16 cellular contexts compared by ENCODE assay signal in the genomic region with DNA sequence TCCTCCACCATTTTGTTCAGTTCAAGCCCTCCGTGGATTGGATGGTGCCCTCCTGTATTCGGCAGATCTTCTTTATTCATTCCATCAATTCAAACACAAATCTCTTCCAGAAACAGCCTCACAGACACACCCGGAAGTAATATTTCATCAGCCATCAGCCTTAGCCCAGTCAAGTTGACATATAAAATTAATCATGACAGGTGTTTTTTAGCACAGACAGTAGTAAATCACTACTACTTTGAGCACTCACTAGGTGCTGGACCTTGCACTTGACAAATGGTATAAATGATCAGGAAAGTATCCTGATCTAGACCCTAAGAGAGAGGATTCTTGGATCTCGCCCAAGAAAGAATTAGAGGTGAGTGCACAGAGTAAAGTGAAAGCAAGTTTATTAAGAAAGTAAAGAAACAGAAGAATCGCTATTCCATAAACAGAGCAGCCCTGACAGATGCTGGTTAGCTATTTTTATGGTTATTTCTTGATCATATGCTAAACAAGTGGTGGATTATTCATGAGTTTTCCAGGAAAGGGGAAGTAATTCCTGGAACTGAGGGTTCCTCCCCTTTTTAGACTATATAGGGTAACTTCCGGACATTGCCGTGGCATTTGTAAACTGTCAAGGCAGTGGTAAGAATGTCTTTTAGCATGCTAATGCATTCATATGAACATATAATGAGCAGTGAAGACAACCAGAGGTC.
DNase-seq lines count a peak whose midpoint lies in the region; ATAC-seq and TF ChIP-seq lines count a peak whose summit lies in the region.
"Had no signal": no experiment of that assay in that cellular context is flagged by ENCODE, and none has a peak within 500 bp of the region (broad histone marks: within the 10 kb centered on the region; RNA-seq: fewer than 3 reads in every experiment).

No MANE protein-coding gene starts in this region.

- no peak overlapping the region for H3K23ac ChIP-seq in H9 (ENCODE audit: insufficient read length, low read depth, low read length)

- H3K79me2 ChIP-seq in H9 (ENCODE audit: insufficient read depth, low read length) = no peaks in the 10 kb centered on the region

- no peak overlapping the region for H3K14ac ChIP-seq in H9 (ENCODE audit: insufficient read depth, low read length)

- no peak overlapping the region for H3T11ph ChIP-seq in H9 (ENCODE audit: low read length)

- no peaks in the 10 kb centered on the region for H3K79me1 ChIP-seq in H9 (ENCODE audit: insufficient read depth, low read depth, low read length, poor library complexity, severe bottlenecking)

- no peaks in the 10 kb centered on the region for H3K23me2 ChIP-seq in H9 (ENCODE audit: insufficient read length, low read depth, low read length, poor library complexity, severe bottlenecking)

- H3K27me3 Mint-ChIP-seq in H9 (ENCODE audit: low read depth) = no peaks in the 10 kb centered on the region
- H3K27me3 Mint-ChIP-seq: stimulated activated memory B cell treated with anti-CD40 and anti-IgM and Interleukin-4, amounts not matched to agents 10 μg/mL and 1 μg/mL and 100 μg/mL, for 72 hours had no signal

- H3K27ac Mint-ChIP-seq in H9 = peak overlapping the region in 2 of 3 experiments; percentile 15 to 16; a peak in 2 of 7 replicates
- H3K27ac Mint-ChIP-seq: stimulated activated memory B cell treated with anti-CD40 and anti-IgM and Interleukin-4, amounts not matched to agents 10 μg/mL and 1 μg/mL and 100 μg/mL, for 72 hours had no signal

- H4K20me1 ChIP-seq in H9 (ENCODE audit: control insufficient read depth, insufficient read depth, insufficient read length) = no peaks in the 10 kb centered on the region
- H4K20me1 ChIP-seq: BLaER1 treated with 17β-estradiol and CSF1 and Interleukin-3, amounts not matched to agents 10 nM and 100 nM had no signal

- no peak overlapping the region for H3K18ac ChIP-seq in H9 (ENCODE audit: insufficient read length, low read depth, low read length)

- WGBS in H9 (ENCODE audit: extremely low coverage, insufficient read length, low lambda C conversion rate) = no CpG with 5 or more reads among the region's 7 CpGs

- H3K4me3 ChIP-seq in mucosa of descending colon = no peak overlapping the region
- no peak overlapping the region for H3K4me3 ChIP-seq in ascending aorta
- H3K4me3 ChIP-seq: BLaER1 treated with 17β-estradiol and CSF1 and Interleukin-3, amounts not matched to agents 10 nM and 100 nM; lung had no signal

- H2AFZ ChIP-seq in H9 (ENCODE audit: low read length) = no peak overlapping the region

- H2BK5ac ChIP-seq in H9 (ENCODE audit: insufficient read length, low read length) = no peak overlapping the region

- peaks cover 6% of the 10 kb centered on the region in 2 experiments; a peak in 3 of 4 replicates for H3K4me1 Mint-ChIP-seq in H9

- no peak overlapping the region for H3K4me3 Mint-ChIP-seq in H9
- H3K4me3 Mint-ChIP-seq: stimulated activated memory B cell treated with anti-CD40 and anti-IgM and Interleukin-4, amounts not matched to agents 10 μg/mL and 1 μg/mL and 100 μg/mL, for 72 hours had no signal

- H4K5ac ChIP-seq in H9 (ENCODE audit: insufficient read length, low read depth, low read length) = no peak overlapping the region

- no peak overlapping the region for H2BK12ac ChIP-seq in H9 (ENCODE audit: insufficient read length, low read depth, low read length)

- H3K27ac ChIP-seq in H9 (ENCODE audit: insufficient read length, low read depth, low read length) = no peak overlapping the region
- no peak overlapping the region for H3K27ac ChIP-seq in ascending aorta

- no peaks in the 10 kb centered on the region for H3K27me3 ChIP-seq in H9 (ENCODE audit: insufficient read depth, low read length)
- no peaks in the 10 kb centered on the region for H3K27me3 ChIP-seq in ascending aorta
- H3K27me3 ChIP-seq: BLaER1 treated with 17β-estradiol and CSF1 and Interleukin-3, amounts not matched to agents 10 nM and 100 nM had no signal

- H3K9ac ChIP-seq in H9 (ENCODE audit: extremely low read depth, insufficient read length, low read length) = no peak overlapping the region
- H3K9ac ChIP-seq: BLaER1 treated with 17β-estradiol and CSF1 and Interleukin-3, amounts not matched to agents 10 nM and 100 nM; SK-N-SH had no signal

- H2BK15ac ChIP-seq in H9 (ENCODE audit: low read depth, low read length) = no peak overlapping the region

- H3K4me1 ChIP-seq in H9 (ENCODE audit: insufficient read depth, low read length) (no peaks in the 10 kb centered on the region), mucosa of descending colon (ENCODE audit: low read depth) (peaks cover 7% of the 10 kb centered on the region), ascending aorta (no peaks in the 10 kb centered on the region)

- TF ChIP-seq CTCF in H9 (conservative IDR thresholded peaks at IDR 0.05) = no peak
- no peak for TF ChIP-seq CTCF in mucosa of descending colon (IDR thresholded peaks at IDR 0.05)
- TF ChIP-seq CTCF in ascending aorta (IDR thresholded peaks at IDR 0.05) = no peak

- no peak overlapping the region for H2BK120ac ChIP-seq in H9 (ENCODE audit: low read depth, low read length, poor library complexity, severe bottlenecking)

- no peak overlapping the region for H3K4me2 ChIP-seq in H9 (ENCODE audit: insufficient read depth, insufficient read length, low read length)
- H3K4me2 ChIP-seq: SK-N-SH had no signal

- H2BK20ac ChIP-seq in H9 (ENCODE audit: low read depth, low read length, poor library complexity, severe bottlenecking) = no peak overlapping the region

- no peak overlapping the region for H2AK5ac ChIP-seq in H9 (ENCODE audit: insufficient read length, low read length)

- no peaks in the 10 kb centered on the region; a peak in 1 of 5 replicates for H3K9me3 Mint-ChIP-seq in H9
- H3K9me3 Mint-ChIP-seq: stimulated activated memory B cell treated with anti-CD40 and anti-IgM and Interleukin-4, amounts not matched to agents 10 μg/mL and 1 μg/mL and 100 μg/mL, for 72 hours had no signal

- no peak overlapping the region for H4K8ac ChIP-seq in H9 (replicated peaks; ENCODE audit: insufficient read length, low read depth, low read length)

- H3K9me3 ChIP-seq in H9 (ENCODE audit: control insufficient read depth, low read depth, low read length) = no peaks in the 10 kb centered on the region
- no peaks in the 10 kb centered on the region for H3K9me3 ChIP-seq in mucosa of descending colon
- no peaks in the 10 kb centered on the region for H3K9me3 ChIP-seq in ascending aorta
- H3K9me3 ChIP-seq: BLaER1 treated with 17β-estradiol and CSF1 and Interleukin-3, amounts not matched to agents 10 nM and 100 nM; SK-N-SH had no signal

- peak; percentile 67 for ATAC-seq in mucosa of descending colon
- no peak for ATAC-seq in GM21526 (IDR thresholded peaks at IDR 0.05; ENCODE audit: low FRiP score, unreplicated experiment)
- ATAC-seq: stimulated activated memory B cell treated with anti-CD40 and anti-IgM and Interleukin-4, amounts not matched to agents 10 μg/mL and 1 μg/mL and 100 μg/mL, for 72 hours had no signal

- intact Hi-C loops in mucosa of descending colon (cut with DNase I, micrococcal nuclease) = no loop called here
- intact Hi-C loops in ascending aorta (cut with DNase I) = no loop called here

- H3K36me3 ChIP-seq in mucosa of descending colon (ENCODE audit: low read depth) (no peaks in the 10 kb centered on the region), ascending aorta (no peaks in the 10 kb centered on the region)
- H3K36me3 ChIP-seq: BLaER1 treated with 17β-estradiol and CSF1 and Interleukin-3, amounts not matched to agents 10 nM and 100 nM had no signal

- peaks cover 0 to 1% (median 0%) of the 10 kb centered on the region in 3 experiments; a peak in 3 of 7 replicates for H3K36me3 Mint-ChIP-seq in H9 (ENCODE audit: insufficient read depth in 1 of 3, low read depth in 3 of 3)
- H3K36me3 Mint-ChIP-seq: stimulated activated memory B cell treated with anti-CD40 and anti-IgM and Interleukin-4, amounts not matched to agents 10 μg/mL and 1 μg/mL and 100 μg/mL, for 72 hours had no signal

- peak; percentile 4 for DNase-seq in A172 (ENCODE audit: low spot score)
- DNase-seq in H9 = no peak
- peak; percentile 19 for DNase-seq in RPMI8226
- DNase-seq in mucosa of descending colon = no peak
- no peak for DNase-seq in activated CD8-positive, alpha-beta memory T cell treated with anti-CD3 and anti-CD28 coated beads for 24 hours
- DNase-seq in ascending aorta (ENCODE audit: low spot score in 2 of 2) = no peak
- no peak for DNase-seq in AG20443 (ENCODE audit: low spot score)
- DNase-seq: activated CD4-positive, alpha-beta T cell treated with anti-CD3 and anti-CD28 coated beads for 1 hour; hippocampal formation; NCI-H526; SK-N-SH; stimulated activated CD4-positive, alpha-beta T cell treated with anti-CD3 and anti-CD28 coated beads, Interleukin-2, amount 100 ng/mL, for 48 hours had no signal

- no peak overlapping the region for H4K91ac ChIP-seq in H9 (ENCODE audit: insufficient read length, low read depth, low read length)

- no peak overlapping the region for H3K56ac ChIP-seq in H9 (ENCODE audit: insufficient read length, low read depth, low read length)

- no peak overlapping the region for H3K4ac ChIP-seq in H9 (ENCODE audit: low read depth, low read length)

Comparison
In these comparisons a context has a peak if more than half of its experiments do, and no peak if none do; other contexts are left out.
1. DNase-seq: peak in A172 (single experiment) and RPMI8226 (single experiment); none in H9 (single experiment), mucosa of descending colon (0 of 3), activated CD8-positive, alpha-beta memory T cell treated with anti-CD3 and anti-CD28 coated beads for 24 hours (single experiment), ascending aorta (0 of 2) and AG20443 (single experiment).